Comparison of ENCODE assay signal across 33 cellular contexts in genomic region chr5:150525781-150526180, GRCh38. TPM values are rescaled to one million over a fixed set of nuclear protein-coding genes. Genes with fewer than 3 reads are reported as not detected.
DNase-seq lines count a peak whose midpoint lies in the region; ATAC-seq, FAIRE-seq and TF ChIP-seq lines count a peak whose summit lies in the region.
"Had no signal": no experiment of that assay in that cellular context is flagged by ENCODE, and none has a peak within 500 bp of the region (broad histone marks: within the 10 kb centered on the region; RNA-seq: fewer than 3 reads in every experiment).

No MANE protein-coding gene starts in this region.

- no peak overlapping the region for H3K23ac ChIP-seq in H1 (ENCODE audit: insufficient read length)

- no peak overlapping the region for H2BK15ac ChIP-seq in H1 (ENCODE audit: low read length)

- no peak overlapping the region for H4K8ac ChIP-seq in H1 (ENCODE audit: extremely low read depth, insufficient read depth, low read length)

- no peak overlapping the region for H3K4me3 Mint-ChIP-seq in progenitor cell of endocrine pancreas (ENCODE audit: low read depth)
- no peak overlapping the region for H3K4me3 Mint-ChIP-seq in CD14-positive monocyte
- H3K4me3 Mint-ChIP-seq: activated CD8-positive, alpha-beta T cell treated with anti-CD3 and anti-CD28 coated beads, Interleukin-2, amount 10 ng/mL, durations not matched to agents 7 days and 5 days; activated naive CD8-positive, alpha-beta T cell treated with anti-CD3 and anti-CD28 coated beads, Interleukin-2, amount 10 ng/mL, durations not matched to agents 7 days and 5 days; B cell; effector memory CD8-positive, alpha-beta T cell; stimulated activated naive CD8-positive, alpha-beta T cell treated with anti-CD3 and anti-CD28 coated beads, Interleukin-15, Interleukin-2, amounts not matched to agents 100 ng/mL and 50 ng/mL, for 24 hours; T-cell had no signal

- no peak for TF ChIP-seq POLR2A in H1 (IDR thresholded peaks at IDR 0.05; ENCODE audit: control extremely low read depth in 1 of 2, low read depth in 2 of 2, low read length in 2 of 2)

- H3K9me3 Mint-ChIP-seq in progenitor cell of endocrine pancreas (ENCODE audit: low read depth) (no peaks in the 10 kb centered on the region), CD14-positive monocyte (no peaks in the 10 kb centered on the region)
- H3K9me3 Mint-ChIP-seq: activated naive CD8-positive, alpha-beta T cell treated with anti-CD3 and anti-CD28 coated beads, Interleukin-2, amount 10 ng/mL, durations not matched to agents 7 days and 5 days; effector memory CD8-positive, alpha-beta T cell; stimulated activated naive CD8-positive, alpha-beta T cell treated with anti-CD3 and anti-CD28 coated beads, Interleukin-15, Interleukin-2, amounts not matched to agents 100 ng/mL and 50 ng/mL, for 24 hours; T-cell had no signal

- no peak overlapping the region for H4K91ac ChIP-seq in H1 (replicated peaks; ENCODE audit: insufficient read length, low read length)

- H3K36me3 Mint-ChIP-seq in progenitor cell of endocrine pancreas (ENCODE audit: insufficient read depth) (peaks cover 6% of the 10 kb centered on the region), CD14-positive monocyte (peaks cover 54 to 71% of the 10 kb centered on the region in 2 donors)
- H3K36me3 Mint-ChIP-seq: activated naive CD8-positive, alpha-beta T cell treated with anti-CD3 and anti-CD28 coated beads, Interleukin-2, amount 10 ng/mL, durations not matched to agents 7 days and 5 days; T-cell had no signal

- peak overlapping the region in 1 of 2 experiments; percentile 34; a peak in 2 of 4 replicates for H3K4me2 ChIP-seq in H1 (ENCODE audit: insufficient read depth in 1 of 2, low read depth in 2 of 2, low read length in 2 of 2)
- H3K4me2 ChIP-seq: A549 had no signal

- peaks cover 98% of the 10 kb centered on the region for H3K4me1 ChIP-seq in left ventricle myocardium inferior
- H3K4me1 ChIP-seq in H1 (replicated peaks in 1 of 4; ENCODE audit: control insufficient read depth in 3 of 4, insufficient read depth in 4 of 4, low read length in 3 of 4): peaks cover 7 to 27% (median 17%) of the 10 kb centered on the region in 4 experiments

- no peak overlapping the region for H2BK120ac ChIP-seq in H1 (replicated peaks; ENCODE audit: low read depth, low read length)

- no peak overlapping the region for H2AFZ ChIP-seq in H1 (ENCODE audit: low read length)

- H3K36me3 ChIP-seq in left ventricle myocardium inferior (peaks cover 33% of the 10 kb centered on the region), H1 (ENCODE audit: control insufficient read depth in 2 of 4, insufficient read depth in 4 of 4, low read length in 3 of 4) (peaks cover 0 to 17% (median 6%) of the 10 kb centered on the region in 4 experiments; a peak in 5 of 8 replicates)

- no peak overlapping the region for H4K5ac ChIP-seq in H1 (ENCODE audit: insufficient read length, low read depth, low read length)

- H3K27ac ChIP-seq in left ventricle myocardium inferior (replicated peaks) (peak overlapping the region; percentile 83), H1 (ENCODE audit: low read depth, low read length) (no peak overlapping the region)
- H3K27ac ChIP-seq: SJSA1 had no signal

- no peak overlapping the region for H3K56ac ChIP-seq in H1 (replicated peaks; ENCODE audit: insufficient read length, low read depth, low read length)

- POLR2A ChIA-PET in H1 (lab: Charles Lee; ENCODE audit: partially characterized antibody): interaction anchor here (0.7 to 3.2 kb wide), 11 partner anchors 9 to 79 kb away, joined by 3 to 20 read pairs (median 6); partner anchors contain the start of gene RPS14

- no peak for TF ChIP-seq RAD21 in H1 (IDR thresholded peaks at IDR 0.05 in 1 of 2, conservative IDR thresholded peaks at IDR 0.05 in 1 of 2; ENCODE audit: low read depth in 2 of 2, low read length in 2 of 2)

- no peak for FAIRE-seq in H1 (lab: Jason Lieb, UNC)
- FAIRE-seq: A549, frontal cortex, GM18507, HTR-8/SVneo had no signal

- no peak overlapping the region for H2AK5ac ChIP-seq in H1 (ENCODE audit: low read depth, low read length)

- H3K4ac ChIP-seq in H1 (replicated peaks; ENCODE audit: insufficient read length, low read depth, low read length): no peak overlapping the region

- H3K9ac ChIP-seq in H1 (replicated peaks in 1 of 4; ENCODE audit: extremely low read depth in 1 of 4, low read depth in 3 of 4, low read length in 3 of 4): no peak overlapping the region

- H2BK20ac ChIP-seq in H1 (ENCODE audit: low read length): no peak overlapping the region

- ATAC-seq in left ventricle myocardium superior (no peak), esophagus mucosa (no peak), HG03439 (IDR thresholded peaks at IDR 0.05; ENCODE audit: unreplicated experiment) (no peak)
- ATAC-seq: A549; activated CD8-positive, alpha-beta T cell treated with anti-CD3 and anti-CD28 coated beads, Interleukin-2, amount 10 ng/mL, durations not matched to agents 7 days and 5 days; effector memory CD8-positive, alpha-beta T cell; T-cell had no signal

- no peak overlapping the region for H3K18ac ChIP-seq in H1 (ENCODE audit: extremely low read depth, low read length)

- H3K23me2 ChIP-seq in H1 (ENCODE audit: low read depth, low read length): no peaks in the 10 kb centered on the region

- H3K9me3 ChIP-seq in left ventricle myocardium inferior (replicated peaks) (no peaks in the 10 kb centered on the region), H1 (ENCODE audit: insufficient read depth in 2 of 2, low read depth in 1 of 2, low read length in 1 of 2) (no peaks in the 10 kb centered on the region)
- H3K9me3 ChIP-seq: A549, esophagus squamous epithelium, Peyer's patch, SJSA1 had no signal

- peaks cover 32% of the 10 kb centered on the region for H3K79me1 ChIP-seq in H1 (ENCODE audit: low read depth, low read length)

- no peak overlapping the region for H3K14ac ChIP-seq in H1 (ENCODE audit: insufficient read length)

- no peak for TF ChIP-seq CTCF in left ventricle myocardium inferior (IDR thresholded peaks at IDR 0.05; ENCODE audit: borderline replicate concordance)
- TF ChIP-seq CTCF in H1 (IDR thresholded peaks at IDR 0.05; ENCODE audit: control extremely low read depth in 1 of 3, insufficient read depth in 1 of 3, low read depth in 1 of 3, low read length in 3 of 3): no peak
- no peak for TF ChIP-seq CTCF in progenitor cell of endocrine pancreas (IDR thresholded peaks at IDR 0.05; ENCODE audit: unreplicated experiment)
- no peak for TF ChIP-seq CTCF in CD14-positive monocyte (IDR thresholded peaks at IDR 0.05)

- peak overlapping the region; percentile 63 for H3K27ac Mint-ChIP-seq in progenitor cell of endocrine pancreas
- peak overlapping the region in 1 of 7 donors; percentile 29 for H3K27ac Mint-ChIP-seq in CD14-positive monocyte
- H3K27ac Mint-ChIP-seq: activated CD8-positive, alpha-beta T cell treated with anti-CD3 and anti-CD28 coated beads, Interleukin-2, amount 10 ng/mL, durations not matched to agents 7 days and 5 days; B cell; stimulated activated naive CD8-positive, alpha-beta T cell treated with anti-CD3 and anti-CD28 coated beads, Interleukin-15, Interleukin-2, amounts not matched to agents 100 ng/mL and 50 ng/mL, for 24 hours; T-cell had no signal

- peaks cover 23 to 36% of the 10 kb centered on the region in 2 experiments for H4K20me1 ChIP-seq in H1 (replicated peaks in 1 of 2; ENCODE audit: control insufficient read depth in 1 of 2, insufficient read depth in 2 of 2, low read length in 2 of 2)

- H3K4me3 ChIP-seq in left ventricle myocardium inferior (no peak overlapping the region), H1 (ENCODE audit: extremely low read depth in 1 of 4, insufficient read depth in 2 of 4, low read depth in 3 of 4, low read length in 4 of 4) (no peak overlapping the region)
- H3K4me3 ChIP-seq: A549, esophagus squamous epithelium, Peyer's patch, SJSA1 had no signal

- intact Hi-C loops in left ventricle myocardium inferior (cut with micrococcal nuclease) (no loop called here), left ventricle myocardium superior (cut with micrococcal nuclease) (no loop called here), CD14-positive monocyte (cut with micrococcal nuclease) (loop anchor here in 1 of 2 donors (5.0 kb wide), 1 partner anchor 33 kb away; no protein-coding TSS in a partner anchor)

- H3K4me1 Mint-ChIP-seq in progenitor cell of endocrine pancreas (ENCODE audit: low read depth): peaks cover 26% of the 10 kb centered on the region
- H3K4me1 Mint-ChIP-seq in CD14-positive monocyte: peaks cover 7% of the 10 kb centered on the region
- H3K4me1 Mint-ChIP-seq: B cell, T-cell had no signal

- no peaks in the 10 kb centered on the region for H3K27me3 ChIP-seq in left ventricle myocardium inferior (ENCODE audit: low read depth)
- no peaks in the 10 kb centered on the region for H3K27me3 ChIP-seq in H1 (replicated peaks in 1 of 4; ENCODE audit: control insufficient read depth in 3 of 4, extremely low read depth in 1 of 4, insufficient read depth in 3 of 4, low read length in 3 of 4)
- H3K27me3 ChIP-seq: esophagus squamous epithelium, Peyer's patch, SJSA1 had no signal

- no peak for DNase-seq in left ventricle myocardium inferior
- DNase-seq in left ventricle myocardium superior: no peak
- DNase-seq in H1 (ENCODE audit: low read depth in 1 of 2, low spot score in 2 of 2): no peak
- DNase-seq in progenitor cell of endocrine pancreas (ENCODE audit: low spot score, unreplicated experiment): no peak
- DNase-seq in cortex of kidney (lab: John Stamatoyannopoulos, UW): no peak
- no peak for DNase-seq in CD14-positive monocyte (ENCODE audit: low spot score)
- DNase-seq: activated CD4-positive, alpha-beta T cell treated with anti-CD3 and anti-CD28 coated beads for 1 hour; activated CD8-positive, alpha-beta T cell treated with anti-CD3 and anti-CD28 coated beads, Interleukin-2, amount 10 ng/mL, durations not matched to agents 7 days and 5 days; activated effector memory CD4-positive, alpha-beta T cell treated with Interleukin-2 at 50 U/mL for 16 hours; activated naive CD8-positive, alpha-beta T cell treated with anti-CD3 and anti-CD28 coated beads, Interleukin-2, amount 10 ng/mL, durations not matched to agents 7 days and 5 days; activated T-cell treated with anti-CD3 and anti-CD28 coated beads for 4 hours; DMS53; effector memory CD8-positive, alpha-beta T cell; esophagus squamous epithelium; GF-D8; GOT3; kidney glomerular epithelial cell; NCI-H2171; NCI-H510A treated with DMSO at 0.1 percent for 48 hours; nucleus accumbens; Peyer's patch; retina; stimulated activated CD4-positive, alpha-beta T cell treated with anti-CD3 and anti-CD28 coated beads, Interleukin-12 subunit alpha, Interleukin-12 subunit beta, amount 100 ng/mL, for 4 hours; T-cell had no signal

- no peak for TF ChIP-seq EP300 in H1 (IDR thresholded peaks at IDR 0.05; ENCODE audit: borderline replicate concordance in 1 of 2, low read depth in 2 of 2, low read length in 2 of 2)

- peaks cover 0 to 50% of the 10 kb centered on the region in 2 experiments; a peak in 2 of 4 replicates for H3K79me2 ChIP-seq in H1 (ENCODE audit: control insufficient read depth in 1 of 2, insufficient read depth in 2 of 2, low read length in 2 of 2)

- no peak overlapping the region for H2BK12ac ChIP-seq in H1 (ENCODE audit: low read depth, low read length)

- no peaks in the 10 kb centered on the region for H3K27me3 Mint-ChIP-seq in progenitor cell of endocrine pancreas
- peaks cover 0 to 2% (median 0%) of the 10 kb centered on the region in 3 donors for H3K27me3 Mint-ChIP-seq in CD14-positive monocyte (ENCODE audit: low read depth in 3 of 3)
- H3K27me3 Mint-ChIP-seq: B cell; effector memory CD8-positive, alpha-beta T cell; stimulated activated naive CD8-positive, alpha-beta T cell treated with anti-CD3 and anti-CD28 coated beads, Interleukin-15, Interleukin-2, amounts not matched to agents 100 ng/mL and 50 ng/mL, for 24 hours; T-cell had no signal

- CTCF ChIA-PET in H1 (lab: Charles Lee; ENCODE audit: partially characterized antibody): interaction anchor here (0.8 to 15.3 kb wide), 13 partner anchors 12 to 128 kb away, joined by 3 to 229 read pairs (median 5); partner anchors contain the start of gene NDST1

- H2BK5ac ChIP-seq in H1 (ENCODE audit: low read depth, low read length): 0 out of 2 replicates have a peak overlapping the region, but pooled peaks have one; percentile 82

RNA-seq across cellular contexts. Expression of gene NDST1, which starts 17.9 kb away (rescaled TPM):
- total RNA-seq in left ventricle myocardium inferior: 58.9 TPM
- 57.9 TPM for total RNA-seq in left ventricle myocardium superior
- 70.1 and 72.0 TPM in 2 replicates for total RNA-seq in H1 (2021; fragmentation: NEBNext Ultra II Directional; extraction: Animal tissue kit (Norgen Biotek cat#: 25700))
- 27.0 and 37.7 TPM in 2 replicates for polyA plus RNA-seq in H1 (2011; rRNA removed)
- 21.2 TPM for polyA plus RNA-seq in H1 (2011; cell fraction: cytosol; rRNA removed)
- polyA plus RNA-seq in H1 (2011; cell fraction: nucleus; rRNA removed): 50.8 TPM
- polyA plus RNA-seq in H1 (2012, experiment 1 of 2): 28.7 to 34.5 TPM (median 31.7 TPM) in 4 replicates
- 30.3 TPM for polyA plus RNA-seq in H1 (2012, experiment 2 of 2)
- 30.1 TPM for polyA plus RNA-seq in H1 (2013, experiment 1 of 2)
- 32.9 TPM for polyA plus RNA-seq in H1 (2013, experiment 2 of 2)
- polyA minus RNA-seq in H1 (2011; rRNA and poly(A)+ RNA removed): 41.4 and 47.8 TPM in 2 replicates
- 32.1 TPM for polyA minus RNA-seq in H1 (2011; cell fraction: cytosol; rRNA and poly(A)+ RNA removed)
- polyA minus RNA-seq in H1 (2011; cell fraction: nucleus; rRNA and poly(A)+ RNA removed): 37.9 TPM
- total RNA-seq in progenitor cell of endocrine pancreas: 154 and 169 TPM in 2 replicates
- total RNA-seq in esophagus mucosa: 112 TPM
- polyA plus RNA-seq in CD14-positive monocyte: 1 to 10 TPM; 7.0 to 7.5 TPM
